8 cellular contexts compared by ENCODE assay signal in the genomic region with DNA sequence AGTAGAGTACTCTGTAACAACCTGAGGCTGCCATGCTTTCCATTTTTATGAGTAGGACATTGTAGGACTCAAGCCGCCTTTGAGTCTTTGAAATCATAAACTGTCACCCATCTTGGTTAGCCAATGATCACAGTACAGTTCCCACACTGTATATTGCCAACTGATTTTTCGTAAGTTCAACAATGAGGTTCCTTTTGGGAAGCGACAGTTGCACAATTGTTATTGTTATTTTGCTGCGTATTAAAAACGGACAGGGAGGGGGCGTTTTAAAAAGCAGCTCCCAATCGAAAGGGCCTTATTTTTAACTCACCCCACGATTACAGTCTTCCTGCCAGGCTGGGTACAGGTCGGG. TPM values are rescaled to one million over a fixed set of nuclear protein-coding genes. Genes with fewer than 3 reads are reported as not detected.
DNase-seq lines count a peak whose midpoint lies in the region; ATAC-seq, FAIRE-seq and TF ChIP-seq lines count a peak whose summit lies in the region.

No MANE protein-coding gene starts in this region.

- H3K9ac ChIP-seq in GM12878 (ENCODE audit: control insufficient read depth, insufficient read depth, low read length), result peak overlapping the region; percentile 76

- DNase-seq in BE2C (no peak), GM12878 (ENCODE audit: low read depth, low spot score) (no peak), kidney epithelial cell (ENCODE audit: low read depth) (no peak), superior temporal gyrus (ENCODE audit: extremely low spot score) (peak; percentile 71)
- DNase-seq in stimulated activated CD8-positive, alpha-beta memory T cell treated with anti-CD3 and anti-CD28 coated beads, Interleukin-4, amount 100 ng/mL, for 48 hours, result no peak

- H3K27me3 ChIP-seq in BE2C (no peaks in the 10 kb centered on the region), GM12878 (replicated peaks in 1 of 2; ENCODE audit: control insufficient read depth in 2 of 2, insufficient read depth in 2 of 2, low read length in 1 of 2) (no peaks in the 10 kb centered on the region), kidney epithelial cell (ENCODE audit: control insufficient read depth, insufficient read depth, low read length) (no peaks in the 10 kb centered on the region)

- POLR2A ChIA-PET in GM12878 (lab: Charles Lee), result no interaction called here

- peak overlapping the region; percentile 32 for H3K4me2 ChIP-seq in GM12878 (ENCODE audit: control insufficient read depth, insufficient read depth)

- H4K20me1 ChIP-seq in GM12878 (ENCODE audit: control insufficient read depth, insufficient read depth), result no peaks in the 10 kb centered on the region

- H3K4me1 ChIP-seq in BE2C, result no peaks in the 10 kb centered on the region
- no peaks in the 10 kb centered on the region for H3K4me1 ChIP-seq in GM12878 (ENCODE audit: control insufficient read depth, insufficient read depth, low read length)

- intact Hi-C loops in GM12878 (cut with micrococcal nuclease; ENCODE audit: unreplicated experiment), result no loop called here

- ATAC-seq in HG03378 (IDR thresholded peaks at IDR 0.05; ENCODE audit: unreplicated experiment) (peak; percentile 3), GM12878 (peak; percentile 19), HG02610 (IDR thresholded peaks at IDR 0.05; ENCODE audit: unreplicated experiment) (no peak), GM18502 (IDR thresholded peaks at IDR 0.05; ENCODE audit: poor library complexity, unreplicated experiment) (no peak)

- WGBS in GM12878 (ENCODE audit: insufficient coverage, insufficient replicate concordance, low lambda C conversion rate, missing lambda C conversion rate), result 0% methylated on average over 9 of the region's 9 CpGs

- no peaks in the 10 kb centered on the region for H3K79me2 ChIP-seq in GM12878 (ENCODE audit: control insufficient read depth, insufficient read depth, low read length)

- in situ Hi-C loops in GM12878 (cut with MboI), result no loop called here

- no peak for FAIRE-seq in GM12878 (lab: Jason Lieb, UNC)

- peak overlapping the region; percentile 57 for H3K27ac ChIP-seq in GM12878 (ENCODE audit: control insufficient read depth, insufficient read depth)

- peak overlapping the region; percentile 95 for H2AFZ ChIP-seq in GM12878 (ENCODE audit: control insufficient read depth, low read depth, low read length)

- peak overlapping the region; percentile 72 for H3K4me3 ChIP-seq in BE2C (ENCODE audit: low read depth, low read length)
- peak overlapping the region; percentile 72 for H3K4me3 ChIP-seq in GM12878
- peak overlapping the region; percentile 73 for H3K4me3 ChIP-seq in kidney epithelial cell (ENCODE audit: low read depth, low read length)

- TF ChIP-seq POLR2A in GM12878 (IDR thresholded peaks at IDR 0.05; ENCODE audit: low read depth, low read length), result no peak

- no peak for TF ChIP-seq EP300 in GM12878 (IDR thresholded peaks at IDR 0.05; ENCODE audit: borderline replicate concordance in 1 of 2, control insufficient read depth in 1 of 2, low read depth in 2 of 2, low read length in 2 of 2)

- H3K9me3 ChIP-seq in BE2C (no peaks in the 10 kb centered on the region), GM12878 (replicated peaks; ENCODE audit: control insufficient read depth, insufficient read depth, low read length) (no peaks in the 10 kb centered on the region)

- TF ChIP-seq RAD21 in GM12878 (IDR thresholded peaks at IDR 0.05; ENCODE audit: insufficient read depth, low read depth, low read length), result no peak

- no peak for TF ChIP-seq CTCF in BE2C (IDR thresholded peaks at IDR 0.05; ENCODE audit: low read depth, low read length)
- TF ChIP-seq CTCF in GM12878 (IDR thresholded peaks at IDR 0.05 in 2 of 3, conservative IDR thresholded peaks at IDR 0.05 in 1 of 3; ENCODE audit: control insufficient read depth in 2 of 3, extremely low read depth in 1 of 3, insufficient read depth in 1 of 3, low read depth in 3 of 3, low read length in 3 of 3), result no peak
- TF ChIP-seq CTCF in kidney epithelial cell (IDR thresholded peaks at IDR 0.05; ENCODE audit: insufficient read depth, low read length, poor library complexity, severe bottlenecking), result no peak

- RAD21 ChIA-PET in GM12878 (lab: Charles Lee; ENCODE audit: unreplicated experiment), result interaction anchor here (1.3 kb wide), 1 partner anchor 75 kb away, joined by 4 read pairs; no protein-coding TSS in a partner anchor

- no peaks in the 10 kb centered on the region for H3K36me3 ChIP-seq in BE2C
- no peaks in the 10 kb centered on the region for H3K36me3 ChIP-seq in GM12878 (ENCODE audit: control insufficient read depth in 2 of 2, insufficient read depth in 2 of 2, low read length in 1 of 2)
- no peaks in the 10 kb centered on the region for H3K36me3 ChIP-seq in kidney epithelial cell (ENCODE audit: control insufficient read depth, insufficient read depth, low read length)

- SMC1A ChIA-PET in GM12878 (lab: Charles Lee; ENCODE audit: uncharacterized antibody, unreplicated experiment), result interaction anchor here (1.0 to 1.3 kb wide), 2 partner anchors 10 to 147 kb away, joined by 3 read pairs; no protein-coding TSS in a partner anchor

- BruUV-seq in GM12878 (replicated peaks; lab: Mats Ljungman, UMichigan), result TSS peak; percentile 73

- CTCF ChIA-PET in GM12878 (lab: Yijun Ruan, JAX), result interaction anchor here (0.8 to 1.7 kb wide), 2 partner anchors 14 to 77 kb away, joined by 3 to 4 read pairs; no protein-coding TSS in a partner anchor

TF ChIP-seq in GM12878, 131 proteins besides CTCF, POLR2A, EP300 and RAD21 (continues in another document):
- TF ChIP-seq ZNF622 (IDR thresholded peaks at IDR 0.05) (no peak), EED (IDR thresholded peaks at IDR 0.05; ENCODE audit: low read depth) (no peak), KAT2A (conservative IDR thresholded peaks at IDR 0.05; ENCODE audit: control insufficient read depth, low read depth, low read length) (no peak), KDM1A (IDR thresholded peaks at IDR 0.05; ENCODE audit: borderline replicate concordance) (no peak), STAT3 (IDR thresholded peaks at IDR 0.05; ENCODE audit: low read depth, low read length) (no peak), HCFC1 (IDR thresholded peaks at IDR 0.05; ENCODE audit: low read length) (no peak), ZNF24 (IDR thresholded peaks at IDR 0.05) (no peak)
- TF ChIP-seq, protein P1, sequence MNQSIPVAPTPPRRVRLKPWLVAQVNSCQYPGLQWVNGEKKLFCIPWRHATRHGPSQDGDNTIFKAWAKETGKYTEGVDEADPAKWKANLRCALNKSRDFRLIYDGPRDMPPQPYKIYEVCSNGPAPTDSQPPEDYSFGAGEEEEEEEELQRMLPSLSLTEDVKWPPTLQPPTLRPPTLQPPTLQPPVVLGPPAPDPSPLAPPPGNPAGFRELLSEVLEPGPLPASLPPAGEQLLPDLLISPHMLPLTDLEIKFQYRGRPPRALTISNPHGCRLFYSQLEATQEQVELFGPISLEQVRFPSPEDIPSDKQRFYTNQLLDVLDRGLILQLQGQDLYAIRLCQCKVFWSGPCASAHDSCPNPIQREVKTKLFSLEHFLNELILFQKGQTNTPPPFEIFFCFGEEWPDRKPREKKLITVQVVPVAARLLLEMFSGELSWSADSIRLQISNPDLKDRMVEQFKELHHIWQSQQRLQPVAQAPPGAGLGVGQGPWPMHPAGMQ (IDR thresholded peaks at IDR 0.05; ENCODE audit: borderline replicate concordance), result no peak

RNA-seq across cellular contexts. Expression of a gene that starts 0.6 kb away (rescaled TPM):
- polyA plus RNA-seq in BE2C (2012; ENCODE audit: insufficient read depth, insufficient read length, low read depth), result 0.71 TPM
- total RNA-seq in GM12878 (2013; cell fraction: nucleolus; rRNA removed), result 11.1 and 11.3 TPM in 2 replicates
- total RNA-seq in GM12878 (2014; rRNA removed) (10.6 and 10.7 TPM in 2 replicates), GM12878 (2014; rRNA removed; fragmentation: Illumina TruSeq; extraction: Trizol) (7.3 and 8.2 TPM in 2 replicates), GM12878 (2021) (8.3 and 9.5 TPM in 2 replicates), kidney epithelial cell (3.4 and 3.5 TPM in 2 replicates)
- 4.6 TPM for polyA plus RNA-seq in GM12878 (2011; ENCODE audit: low read depth)
- polyA plus RNA-seq in GM12878 (2011; rRNA removed) (15.6 and 17.5 TPM in 2 replicates), GM12878 (2014; fragmentation: Illumina TruSeq; extraction: Trizol) (9.3 and 14.0 TPM in 2 replicates), GM12878 (2014; fragmentation: Nextera tagmentation; extraction: Ambion mirVana) (1 to 10 TPM; 2.9 to 3.8 TPM), GM12878 (2014; rRNA removed) (9.8 TPM in 2 replicates), GM12878 (2016; fragmentation: Nextera tagmentation; extraction: Ambion mirVana) (10 to 100 TPM in 1 of 2 experiments, 1 to 10 TPM in 1; 9.3 to 12.0 TPM)
- 7.1 and 8.1 TPM in 2 replicates for polyA plus RNA-seq in GM12878 (2011; cell fraction: cytosol; rRNA removed)
- 11.6 and 12.3 TPM in 2 replicates for polyA plus RNA-seq in GM12878 (2011; cell fraction: nucleus; rRNA removed)
- polyA plus RNA-seq in GM12878 (2012), result 6.8 and 7.2 TPM in 2 replicates
- polyA minus RNA-seq in GM12878 (2011; rRNA and poly(A)+ RNA removed), result 7.3 and 11.3 TPM in 2 replicates
- 2.7 TPM in 2 replicates for polyA minus RNA-seq in GM12878 (2011; cell fraction: cytosol; rRNA and poly(A)+ RNA removed)
- polyA minus RNA-seq in GM12878 (2011; cell fraction: nucleus; rRNA and poly(A)+ RNA removed), result 5.6 and 8.9 TPM in 2 replicates

RNA-seq across cellular contexts. Expression of a gene that starts 59.2 kb away (rescaled TPM):
- polyA plus RNA-seq in BE2C (2012; ENCODE audit: insufficient read depth, insufficient read length, low read depth), result 126 TPM
- total RNA-seq in GM12878 (2013; cell fraction: nucleolus; rRNA removed), result 12.9 and 14.2 TPM in 2 replicates
- 96.5 and 108 TPM in 2 replicates for total RNA-seq in GM12878 (2014; rRNA removed)
- total RNA-seq in GM12878 (2014; rRNA removed; fragmentation: Illumina TruSeq; extraction: Trizol), result 123 and 132 TPM in 2 replicates
- total RNA-seq in GM12878 (2021), result 101 TPM in 2 replicates
- polyA plus RNA-seq in GM12878 (2011; ENCODE audit: low read depth), result 83.2 TPM
- 155 and 228 TPM in 2 replicates for polyA plus RNA-seq in GM12878 (2011; rRNA removed)
- 38.3 and 55.6 TPM in 2 replicates for polyA plus RNA-seq in GM12878 (2011; cell fraction: cytosol; rRNA removed)
- 33.6 and 36.4 TPM in 2 replicates for polyA plus RNA-seq in GM12878 (2011; cell fraction: nucleus; rRNA removed)
- 132 and 145 TPM in 2 replicates for polyA plus RNA-seq in GM12878 (2012)
- 128 and 154 TPM in 2 replicates for polyA plus RNA-seq in GM12878 (2014; fragmentation: Illumina TruSeq; extraction: Trizol)
- polyA plus RNA-seq in GM12878 (2014; fragmentation: Nextera tagmentation; extraction: Ambion mirVana), result 100 to 1,000 TPM; 655 to 668 TPM
- 83.7 and 90.4 TPM in 2 replicates for polyA plus RNA-seq in GM12878 (2014; rRNA removed)
- polyA plus RNA-seq in GM12878 (2016; fragmentation: Nextera tagmentation; extraction: Ambion mirVana), result 100 to 1,000 TPM; 430 to 468 TPM
- 46.6 and 69.1 TPM in 2 replicates for polyA minus RNA-seq in GM12878 (2011; rRNA and poly(A)+ RNA removed)
- polyA minus RNA-seq in GM12878 (2011; cell fraction: cytosol; rRNA and poly(A)+ RNA removed), result 25.9 and 26.6 TPM in 2 replicates
- polyA minus RNA-seq in GM12878 (2011; cell fraction: nucleus; rRNA and poly(A)+ RNA removed), result 12.1 and 12.6 TPM in 2 replicates
- 103 and 104 TPM in 2 replicates for total RNA-seq in kidney epithelial cell

Comparison
In these comparisons a context has a peak if more than half of its experiments do, and no peak if none do; other contexts are left out.
1. ATAC-seq: peak in HG03378 (single experiment) and GM12878 (single experiment); none in HG02610 (single experiment) and GM18502 (single experiment).
2. Peak in every context shown above with its lines, with median percentiles within 50 percentile points of each other: H3K4me3 ChIP-seq.